ENCODE assay signal across 16 cellular contexts in the genomic region with DNA sequence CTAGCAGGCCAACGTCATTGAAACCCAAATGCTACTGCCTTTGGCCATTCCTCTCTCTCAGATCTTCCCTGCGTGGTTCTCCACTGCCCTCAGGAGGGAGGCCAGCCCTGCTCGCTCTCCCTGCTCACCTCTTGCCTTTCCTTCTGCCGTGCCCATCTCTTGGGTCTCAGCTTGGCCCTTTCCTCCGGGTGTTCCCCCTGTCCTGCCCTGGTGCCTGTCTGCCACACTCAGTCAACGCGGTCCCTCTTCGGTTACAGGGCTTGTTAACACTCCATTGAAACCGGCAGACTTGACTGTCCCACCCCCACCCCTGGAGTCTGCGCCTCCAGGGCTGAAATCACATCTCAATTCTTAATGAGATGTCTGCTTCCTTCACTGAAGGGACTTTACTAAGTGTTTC.
DNase-seq lines count a peak whose midpoint lies in the region; ATAC-seq, FAIRE-seq and TF ChIP-seq lines count a peak whose summit lies in the region.
"Had no signal": no experiment of that assay in that cellular context is flagged by ENCODE, and none has a peak within 500 bp of the region (broad histone marks: within the 10 kb centered on the region; RNA-seq: fewer than 3 reads in every experiment).

No MANE protein-coding gene starts in this region.

- H4K91ac ChIP-seq in neuronal stem cell (ENCODE audit: low read depth, low read length, poor library complexity), result no peak overlapping the region

- peak overlapping the region; percentile 29 for H3K18ac ChIP-seq in neuronal stem cell (ENCODE audit: low read length)

- H3K27me3 ChIP-seq in heart right ventricle (peaks cover 0 to 3% (median 0%) of the 10 kb centered on the region in 7 donors), neuronal stem cell (ENCODE audit: control insufficient read depth in 3 of 3, insufficient read depth in 3 of 3, low read depth in 1 of 3, low read length in 3 of 3) (peaks cover 0 to 3% (median 0%) of the 10 kb centered on the region in 3 experiments), upper lobe of right lung (no peaks in the 10 kb centered on the region)

- FAIRE-seq in kidney (lab: Jason Lieb, UNC), result no peak
- FAIRE-seq: A549 had no signal

- ATAC-seq in left ventricle myocardium superior, result no peak
- ATAC-seq in heart right ventricle, result no peak
- ATAC-seq in upper lobe of right lung, result no peak
- no peak for ATAC-seq in GM18498 (IDR thresholded peaks at IDR 0.05; ENCODE audit: unreplicated experiment)
- ATAC-seq: A549, Panc1 had no signal

- H3K9ac ChIP-seq in kidney (ENCODE audit: low read length in 2 of 2) (no peak overlapping the region), neuronal stem cell (ENCODE audit: low read depth, low read length, poor library complexity) (no peak overlapping the region)

- no peak overlapping the region for H3K4me2 ChIP-seq in neuronal stem cell (ENCODE audit: insufficient read depth, low read length, poor library complexity, severe bottlenecking)
- H3K4me2 ChIP-seq: A549 had no signal

- peaks cover 0 to 26% (median 0%) of the 10 kb centered on the region in 9 donors for H3K36me3 ChIP-seq in heart right ventricle
- H3K36me3 ChIP-seq in kidney (ENCODE audit: control insufficient read depth in 1 of 2, insufficient read depth in 2 of 2, low read length in 2 of 2), result no peaks in the 10 kb centered on the region
- no peaks in the 10 kb centered on the region for H3K36me3 ChIP-seq in neuronal stem cell (replicated peaks in 1 of 2; ENCODE audit: control insufficient read depth in 2 of 2, insufficient read depth in 2 of 2, low read length in 2 of 2)
- H3K36me3 ChIP-seq in upper lobe of right lung, result no peaks in the 10 kb centered on the region

- H3K9me3 ChIP-seq in heart right ventricle, result no peaks in the 10 kb centered on the region
- no peaks in the 10 kb centered on the region for H3K9me3 ChIP-seq in kidney (ENCODE audit: control insufficient read depth in 1 of 2, low read length in 2 of 2)
- peaks cover 0 to 3% of the 10 kb centered on the region in 2 donors for H3K9me3 ChIP-seq in neuronal stem cell (replicated peaks in 1 of 2; ENCODE audit: control insufficient read depth in 2 of 2, insufficient read depth in 1 of 2, low read depth in 1 of 2, low read length in 2 of 2)
- H3K9me3 ChIP-seq in upper lobe of right lung, result no peaks in the 10 kb centered on the region
- H3K9me3 ChIP-seq: A549 had no signal

- no peak overlapping the region for H2AK5ac ChIP-seq in neuronal stem cell (ENCODE audit: low read depth, low read length)

- H3K4me1 ChIP-seq in heart right ventricle (peaks cover 0 to 24% (median 5%) of the 10 kb centered on the region in 9 donors), kidney (ENCODE audit: control insufficient read depth in 1 of 2, insufficient read depth in 1 of 2, low read depth in 1 of 2, low read length in 2 of 2) (no peaks in the 10 kb centered on the region), neuronal stem cell (ENCODE audit: control insufficient read depth in 2 of 2, insufficient read depth in 1 of 2, low read depth in 1 of 2, low read length in 2 of 2) (peaks cover 0 to 13% of the 10 kb centered on the region in 2 donors), upper lobe of right lung (no peaks in the 10 kb centered on the region)
- H3K4me1 ChIP-seq: A549 had no signal

- no peak overlapping the region for H2BK120ac ChIP-seq in neuronal stem cell (ENCODE audit: low read depth, low read length)

- H2BK15ac ChIP-seq in neuronal stem cell (ENCODE audit: low read length), result no peak overlapping the region

- WGBS in heart right ventricle, 2 donors, result 64 to 77% methylated on average over 10 of the region's 10 CpGs
- WGBS in neuronal stem cell (ENCODE audit: extremely low coverage in 2 of 2, insufficient read length in 2 of 2, insufficient replicate concordance in 1 of 2), 2 donors, result no CpG with 5 or more reads among the region's 10 CpGs

- H3K79me1 ChIP-seq in neuronal stem cell (ENCODE audit: low read depth, low read length), result no peaks in the 10 kb centered on the region

- no peak overlapping the region for H4K8ac ChIP-seq in neuronal stem cell (ENCODE audit: low read depth, low read length)

- H3K27ac ChIP-seq in heart right ventricle (no peak overlapping the region), kidney (ENCODE audit: low read depth in 2 of 2, low read length in 2 of 2) (no peak overlapping the region), neuronal stem cell (replicated peaks; ENCODE audit: low read length) (no peak overlapping the region), upper lobe of right lung (no peak overlapping the region)
- H3K27ac ChIP-seq: A549 had no signal

- no peak overlapping the region for H3K14ac ChIP-seq in neuronal stem cell (ENCODE audit: low read length)

- H2BK5ac ChIP-seq in neuronal stem cell (ENCODE audit: low read length), result no peak overlapping the region

- H3K4me3 ChIP-seq in heart right ventricle (no peak overlapping the region), kidney (ENCODE audit: low read length in 2 of 2) (no peak overlapping the region), neuronal stem cell (ENCODE audit: low read length in 2 of 2) (no peak overlapping the region), upper lobe of right lung (no peak overlapping the region)
- H3K4me3 ChIP-seq: A549 had no signal

- H2BK12ac ChIP-seq in neuronal stem cell (ENCODE audit: low read length), result peak overlapping the region; percentile 8

- H3K4ac ChIP-seq in neuronal stem cell (ENCODE audit: low read length), result no peak overlapping the region

- peak; percentile 14 for DNase-seq in left ventricle myocardium superior
- DNase-seq in heart right ventricle, result no peak
- DNase-seq in kidney, result peak; percentile 42
- no peak for DNase-seq in neuronal stem cell (ENCODE audit: low spot score)
- DNase-seq in upper lobe of right lung, result peak; percentile 18
- no peak for DNase-seq in NCI-H2196 treated with DMSO at 0.1 percent for 48 hours (lab: John Stamatoyannopoulos, UW; ENCODE audit: unreplicated experiment)
- no peak for DNase-seq in activated T-cell treated with anti-CD3 and anti-CD28 coated beads, Interleukin-2, amount 50 U/mL, for 1 hour
- DNase-seq: HFFc6, KG1, NCI-H1092, NCI-H2171, NCI-H774, SHP77 had no signal

- H2AFZ ChIP-seq in neuronal stem cell (ENCODE audit: low read length), result no peak overlapping the region

- no peak for TF ChIP-seq CTCF in heart right ventricle (IDR thresholded peaks at IDR 0.05)
- no peak for TF ChIP-seq CTCF in kidney (IDR thresholded peaks at IDR 0.05; ENCODE audit: borderline replicate concordance, extremely low read depth, insufficient read depth)
- TF ChIP-seq CTCF in upper lobe of right lung (IDR thresholded peaks at IDR 0.05), result no peak

- intact Hi-C loops in left ventricle myocardium superior (cut with micrococcal nuclease) (no loop called here), heart right ventricle (cut with DNase I) (no loop called here), kidney (cut with DNase I) (no loop called here), upper lobe of right lung (cut with DNase I) (no loop called here)

- no peak overlapping the region for H3K23ac ChIP-seq in neuronal stem cell (ENCODE audit: low read depth, low read length, poor library complexity)

Comparison
In these comparisons a context has a peak if more than half of its experiments do, and no peak if none do; other contexts are left out.
1. DNase-seq: peak in left ventricle myocardium superior (single experiment), kidney (single experiment) and upper lobe of right lung (single experiment); none in heart right ventricle (0 of 2), neuronal stem cell (single experiment), NCI-H2196 treated with DMSO at 0.1 percent for 48 hours (single experiment) and activated T-cell treated with anti-CD3 and anti-CD28 coated beads, Interleukin-2, amount 50 U/mL, for 1 hour (single experiment).